Comparison of ENCODE assay signal across 21 cellular contexts in the genomic region with DNA sequence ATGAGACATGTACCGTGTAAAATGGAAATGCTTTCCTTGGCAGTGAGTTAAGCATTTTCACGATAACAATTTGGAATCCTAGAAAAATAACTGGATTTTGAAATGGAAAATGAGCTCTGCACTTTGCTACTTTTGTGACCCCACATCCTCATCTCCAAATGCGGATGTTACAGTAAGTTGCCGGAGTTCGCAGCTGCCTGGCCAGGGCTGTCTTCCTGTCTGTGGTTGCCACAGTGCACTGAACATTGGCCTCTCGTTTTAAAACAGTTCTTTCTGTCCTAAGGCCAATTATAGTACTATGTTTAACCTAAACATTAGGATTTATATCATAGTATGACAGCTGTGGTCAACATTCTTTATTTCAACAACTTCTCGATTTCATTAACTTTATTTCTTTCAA.
A peak's percentile ranks its signal among the peaks of the same experiment; 100 is the strongest.
DNase-seq lines count a peak whose midpoint lies in the region; ATAC-seq and TF ChIP-seq lines count a peak whose summit lies in the region.
"Had no signal": no experiment of that assay in that cellular context is flagged by ENCODE, and none has a peak within 500 bp of the region (broad histone marks: within the 10 kb centered on the region; RNA-seq: fewer than 3 reads in every experiment).

No MANE protein-coding gene starts in this region.

- H3K9me2 ChIP-seq in PC-3 (replicated peaks; ENCODE audit: low read length), result no peaks in the 10 kb centered on the region

- peak; percentile 85 for ATAC-seq in GM18511 (IDR thresholded peaks at IDR 0.05; ENCODE audit: unreplicated experiment)
- ATAC-seq in HG02588 (IDR thresholded peaks at IDR 0.05; ENCODE audit: unreplicated experiment), result peak; percentile 73
- ATAC-seq in PC-3, result no peak
- ATAC-seq: CD8-positive, alpha-beta T cell; esophagus mucosa; gastroesophageal sphincter; natural killer cell treated with Interleukin-12 subunit alpha and Interleukin-12 subunit beta and Interleukin-15 and Interleukin-18, amount 100 ng/mL, for 72 hours; stimulated activated memory B cell treated with anti-CD40 and anti-IgM and Interleukin-4, amounts not matched to agents 10 μg/mL and 1 μg/mL and 100 μg/mL, for 72 hours had no signal

- CTCF ChIA-PET in PC-3 (lab: Charles Lee), result interaction anchor here (0.6 kb wide), 1 partner anchor 740 kb away, joined by 3 read pairs; no protein-coding TSS in a partner anchor

- BruUV-seq in PC-3 (replicated peaks; lab: Mats Ljungman, UMichigan), result no TSS peak

- H3K9me3 ChIP-seq in OCI-LY3 (ENCODE audit: insufficient read depth, low read length) (no peaks in the 10 kb centered on the region), PC-3 (ENCODE audit: low read length) (no peaks in the 10 kb centered on the region)

- peaks cover 3% of the 10 kb centered on the region for H3F3A ChIP-seq in PC-3 (ENCODE audit: low read length, unreplicated experiment)

- H3K27ac ChIP-seq in OCI-LY3 (ENCODE audit: low read length), result peak overlapping the region; percentile 28; the same call in 1 of the 2 replicates
- H3K27ac ChIP-seq in PC-3 (ENCODE audit: low read length), result no peak overlapping the region
- H3K27ac ChIP-seq: gastroesophageal sphincter had no signal

- intact Hi-C loops in PC-3 (cut with micrococcal nuclease), result no loop called here

- H3K9ac ChIP-seq in OCI-LY3 (ENCODE audit: low read length) (peak overlapping the region; percentile 27; the same call in 1 of the 2 replicates), PC-3 (ENCODE audit: low read length) (no peak overlapping the region)

- DNase-seq in lung microvascular endothelial cell (ENCODE audit: low read depth in 2 of 2), result peak; percentile 5 to 73
- no peak for DNase-seq in inferior parietal cortex (ENCODE audit: extremely low spot score)
- DNase-seq in mucosa of gallbladder (ENCODE audit: low spot score), result no peak
- no peak for DNase-seq in PC-3
- DNase-seq: activated CD4-positive, alpha-beta T cell treated with anti-CD3 and anti-CD28 coated beads for 1 hour; activated T-cell treated with anti-CD3 and anti-CD28 coated beads, Interleukin-2, amount 50 U/mL, for 48 hours; CD8-positive, alpha-beta T cell; effector CD8-positive, alpha-beta T cell; NCI-H1048; NCI-H2081 treated with DMSO at 0.1 percent for 48 hours; NCI-H446; NK-92 treated with Interleukin-12 subunit alpha and Interleukin-12 subunit beta, amount 100 ng/mL, for 24 hours; RPMI8226; T-helper 9 cell had no signal

- H3K36me3 ChIP-seq in OCI-LY3 (replicated peaks; ENCODE audit: low read depth, low read length), result no peaks in the 10 kb centered on the region
- H3K36me3 ChIP-seq in PC-3 (ENCODE audit: low read depth, low read length), result no peaks in the 10 kb centered on the region
- H3K36me3 ChIP-seq: gastroesophageal sphincter had no signal

- H3K4me2 ChIP-seq in OCI-LY3 (ENCODE audit: low read length) (peak overlapping the region; percentile 64), PC-3 (ENCODE audit: low read length) (no peak overlapping the region)

- H3K27me3 ChIP-seq in OCI-LY3 (ENCODE audit: low read depth, low read length) (no peaks in the 10 kb centered on the region), PC-3 (ENCODE audit: low read length) (no peaks in the 10 kb centered on the region)
- H3K27me3 ChIP-seq: gastroesophageal sphincter had no signal

- POLR2A ChIA-PET in PC-3 (lab: Charles Lee; ENCODE audit: unreplicated experiment), result no interaction called here

- H3K4me1 ChIP-seq in OCI-LY3 (ENCODE audit: low read length) (peaks cover 32% of the 10 kb centered on the region), PC-3 (ENCODE audit: insufficient read depth, low read length) (peaks cover 21% of the 10 kb centered on the region)
- H3K4me1 ChIP-seq: gastroesophageal sphincter had no signal

- no peaks in the 10 kb centered on the region for H3K79me2 ChIP-seq in OCI-LY3 (ENCODE audit: low read length)
- H3K79me2 ChIP-seq in PC-3 (ENCODE audit: low read length), result no peaks in the 10 kb centered on the region

- peak overlapping the region; percentile 33; the same call in 1 of the 2 replicates for H3K4me3 ChIP-seq in OCI-LY3 (ENCODE audit: low read length)
- no peak overlapping the region for H3K4me3 ChIP-seq in PC-3 (ENCODE audit: low read length)
- H3K4me3 ChIP-seq: gastroesophageal sphincter had no signal

- H2AFZ ChIP-seq in OCI-LY3 (ENCODE audit: low read depth, low read length) (peak overlapping the region; percentile 60; the same call in 1 of the 2 replicates), PC-3 (ENCODE audit: low read length) (no peak overlapping the region)

- TF ChIP-seq CTCF in OCI-LY3 (IDR thresholded peaks at IDR 0.05; ENCODE audit: low read depth, low read length), result no peak
- TF ChIP-seq CTCF in PC-3 (conservative IDR thresholded peaks at IDR 0.05; ENCODE audit: low read depth, low read length), result no peak

- H4K20me1 ChIP-seq in OCI-LY3 (ENCODE audit: insufficient read depth, low read length) (no peaks in the 10 kb centered on the region), PC-3 (ENCODE audit: low read length) (no peaks in the 10 kb centered on the region)

Comparison
In these comparisons a context has a peak if more than half of its experiments do, and no peak if none do; other contexts are left out.
1. DNase-seq: peak in lung microvascular endothelial cell (2 of 2); none in inferior parietal cortex (single experiment), mucosa of gallbladder (single experiment) and PC-3 (single experiment).